In genomic region chr4:144463896-144464295, GRCh38 we compare ENCODE assay signal across 18 cellular contexts.
DNase-seq lines count a peak whose midpoint lies in the region; ATAC-seq, FAIRE-seq and TF ChIP-seq lines count a peak whose summit lies in the region.
"Had no signal": no experiment of that assay in that cellular context is flagged by ENCODE, and none has a peak within 500 bp of the region (broad histone marks: within the 10 kb centered on the region; RNA-seq: fewer than 3 reads in every experiment).

No MANE protein-coding gene starts in this region.

- H3K56ac ChIP-seq in H9 (ENCODE audit: insufficient read length, low read depth, low read length): no peak overlapping the region

- WGBS in H9 (ENCODE audit: extremely low coverage, insufficient read length, low lambda C conversion rate): no CpG with 5 or more reads among the region's 7 CpGs

- TF ChIP-seq CTCF in kidney (IDR thresholded peaks at IDR 0.05; ENCODE audit: borderline replicate concordance, extremely low read depth, insufficient read depth) (no peak), H9 (conservative IDR thresholded peaks at IDR 0.05) (no peak)

- H3K79me1 ChIP-seq in H9 (ENCODE audit: insufficient read depth, low read depth, low read length, poor library complexity, severe bottlenecking): no peaks in the 10 kb centered on the region

- H3K9me3 ChIP-seq in SJCRH30 (replicated peaks) (no peaks in the 10 kb centered on the region), kidney (ENCODE audit: control insufficient read depth in 1 of 2, low read length in 2 of 2) (no peaks in the 10 kb centered on the region), H9 (ENCODE audit: control insufficient read depth, low read depth, low read length) (no peaks in the 10 kb centered on the region)
- H3K9me3 ChIP-seq: BLaER1 treated with 17β-estradiol and CSF1 and Interleukin-3, amounts not matched to agents 10 nM and 100 nM had no signal

- H2AK5ac ChIP-seq in H9 (ENCODE audit: insufficient read length, low read length): no peak overlapping the region

- no peak for FAIRE-seq in kidney (lab: Jason Lieb, UNC)
- FAIRE-seq: H54, HepG2 had no signal

- no peaks in the 10 kb centered on the region for H3K9me3 Mint-ChIP-seq in H9
- H3K9me3 Mint-ChIP-seq: CD8-positive, alpha-beta T cell; HFFc6; IgD-negative memory B cell had no signal

- H2AFZ ChIP-seq in H9 (ENCODE audit: low read length): no peak overlapping the region

- H4K91ac ChIP-seq in H9 (ENCODE audit: insufficient read length, low read depth, low read length): no peak overlapping the region

- no peak overlapping the region for H2BK15ac ChIP-seq in H9 (ENCODE audit: low read depth, low read length)

- H3K27ac Mint-ChIP-seq in H9: no peak overlapping the region
- H3K27ac Mint-ChIP-seq: B cell; CD8-positive, alpha-beta T cell; HFFc6; IgD-negative memory B cell had no signal

- H3K27ac ChIP-seq in SJCRH30 (peak overlapping the region; percentile 81), kidney (ENCODE audit: low read depth in 2 of 2, low read length in 2 of 2) (no peak overlapping the region), H9 (ENCODE audit: insufficient read length, low read depth, low read length) (no peak overlapping the region)
- H3K27ac ChIP-seq: BLaER1 treated with 17β-estradiol and CSF1 and Interleukin-3, amounts not matched to agents 10 nM and 100 nM had no signal

- H3K4me2 ChIP-seq in H9 (ENCODE audit: insufficient read depth, insufficient read length, low read length): no peak overlapping the region
- H3K4me2 ChIP-seq: BLaER1 treated with 17β-estradiol and CSF1 and Interleukin-3, amounts not matched to agents 10 nM and 100 nM had no signal

- DNase-seq in ELF-1 (ENCODE audit: low read depth, low spot score) (peak; percentile 1), SJCRH30 (peak; percentile 85 to 95), kidney (peak; percentile 26), H9 (no peak)
- DNase-seq: Calu3; CD8-positive, alpha-beta T cell; DMS53; GF-D8; HFFc6; KBM-7 had no signal

- H3K9ac ChIP-seq in kidney (ENCODE audit: low read length in 2 of 2) (no peak overlapping the region), H9 (ENCODE audit: extremely low read depth, insufficient read length, low read length) (no peak overlapping the region)
- H3K9ac ChIP-seq: BLaER1 treated with 17β-estradiol and CSF1 and Interleukin-3, amounts not matched to agents 10 nM and 100 nM had no signal

- no peaks in the 10 kb centered on the region for H3K4me1 Mint-ChIP-seq in H9
- H3K4me1 Mint-ChIP-seq: B cell, IgD-negative memory B cell had no signal

- H4K20me1 ChIP-seq in H9 (ENCODE audit: control insufficient read depth, insufficient read depth, insufficient read length): no peaks in the 10 kb centered on the region
- H4K20me1 ChIP-seq: BLaER1 treated with 17β-estradiol and CSF1 and Interleukin-3, amounts not matched to agents 10 nM and 100 nM had no signal

- no peak overlapping the region for H3K4me3 Mint-ChIP-seq in H9
- H3K4me3 Mint-ChIP-seq: B cell; CD8-positive, alpha-beta T cell; HFFc6; IgD-negative memory B cell had no signal

- H3K79me2 ChIP-seq in H9 (ENCODE audit: insufficient read depth, low read length): no peaks in the 10 kb centered on the region

- H3K18ac ChIP-seq in H9 (ENCODE audit: insufficient read length, low read depth, low read length): no peak overlapping the region

- H3K14ac ChIP-seq in H9 (ENCODE audit: insufficient read depth, low read length): no peak overlapping the region

- no peaks in the 10 kb centered on the region for H3K23me2 ChIP-seq in H9 (ENCODE audit: insufficient read length, low read depth, low read length, poor library complexity, severe bottlenecking)

- H2BK12ac ChIP-seq in H9 (ENCODE audit: insufficient read length, low read depth, low read length): no peak overlapping the region

- intact Hi-C loops in kidney (cut with DNase I): no loop called here

- no peak overlapping the region for H3K4ac ChIP-seq in H9 (ENCODE audit: low read depth, low read length)

- H3T11ph ChIP-seq in H9 (ENCODE audit: low read length): no peak overlapping the region

- H2BK20ac ChIP-seq in H9 (ENCODE audit: low read depth, low read length, poor library complexity, severe bottlenecking): no peak overlapping the region

- no peak overlapping the region for H2BK5ac ChIP-seq in H9 (ENCODE audit: insufficient read length, low read length)

- no peak overlapping the region for H2BK120ac ChIP-seq in H9 (ENCODE audit: low read depth, low read length, poor library complexity, severe bottlenecking)

- H3K27me3 ChIP-seq in SJCRH30: no peaks in the 10 kb centered on the region
- H3K27me3 ChIP-seq in H9 (ENCODE audit: insufficient read depth, low read length): no peaks in the 10 kb centered on the region
- H3K27me3 ChIP-seq: BLaER1 treated with 17β-estradiol and CSF1 and Interleukin-3, amounts not matched to agents 10 nM and 100 nM had no signal

- H3K4me1 ChIP-seq in SJCRH30: peaks cover 49% of the 10 kb centered on the region
- H3K4me1 ChIP-seq in kidney (ENCODE audit: control insufficient read depth in 1 of 2, insufficient read depth in 1 of 2, low read depth in 1 of 2, low read length in 2 of 2): no peaks in the 10 kb centered on the region
- H3K4me1 ChIP-seq in H9 (ENCODE audit: insufficient read depth, low read length): no peaks in the 10 kb centered on the region
- H3K4me1 ChIP-seq: BLaER1 treated with 17β-estradiol and CSF1 and Interleukin-3, amounts not matched to agents 10 nM and 100 nM had no signal

- no peak overlapping the region for H3K23ac ChIP-seq in H9 (ENCODE audit: insufficient read length, low read depth, low read length)

- H4K8ac ChIP-seq in H9 (replicated peaks; ENCODE audit: insufficient read length, low read depth, low read length): no peak overlapping the region

- H3K27me3 Mint-ChIP-seq in H9 (ENCODE audit: low read depth): no peaks in the 10 kb centered on the region
- H3K27me3 Mint-ChIP-seq: B cell had no signal

- H3K36me3 Mint-ChIP-seq in H9 (ENCODE audit: insufficient read depth in 1 of 3, low read depth in 3 of 3): no peaks in the 10 kb centered on the region
- H3K36me3 Mint-ChIP-seq: CD8-positive, alpha-beta T cell; IgD-negative memory B cell had no signal

- H3K4me3 ChIP-seq in SJCRH30 (peak overlapping the region; percentile 6; the same call in 1 of the 2 replicates), kidney (ENCODE audit: low read length in 2 of 2) (no peak overlapping the region)
- H3K4me3 ChIP-seq: BLaER1 treated with 17β-estradiol and CSF1 and Interleukin-3, amounts not matched to agents 10 nM and 100 nM had no signal

- ATAC-seq in GM18517 (IDR thresholded peaks at IDR 0.05; ENCODE audit: unreplicated experiment) (no peak), HG03521 (IDR thresholded peaks at IDR 0.05; ENCODE audit: unreplicated experiment) (no peak)
- ATAC-seq: CD8-positive, alpha-beta T cell; HCT116; HepG2 had no signal

- H3K36me3 ChIP-seq in SJCRH30: no peaks in the 10 kb centered on the region
- no peaks in the 10 kb centered on the region for H3K36me3 ChIP-seq in kidney (ENCODE audit: control insufficient read depth in 1 of 2, insufficient read depth in 2 of 2, low read length in 2 of 2)
- H3K36me3 ChIP-seq: BLaER1 treated with 17β-estradiol and CSF1 and Interleukin-3, amounts not matched to agents 10 nM and 100 nM had no signal

- H4K5ac ChIP-seq in H9 (ENCODE audit: insufficient read length, low read depth, low read length): no peak overlapping the region
